Comparison of ENCODE assay signal across 7 cellular contexts in the genomic region with DNA sequence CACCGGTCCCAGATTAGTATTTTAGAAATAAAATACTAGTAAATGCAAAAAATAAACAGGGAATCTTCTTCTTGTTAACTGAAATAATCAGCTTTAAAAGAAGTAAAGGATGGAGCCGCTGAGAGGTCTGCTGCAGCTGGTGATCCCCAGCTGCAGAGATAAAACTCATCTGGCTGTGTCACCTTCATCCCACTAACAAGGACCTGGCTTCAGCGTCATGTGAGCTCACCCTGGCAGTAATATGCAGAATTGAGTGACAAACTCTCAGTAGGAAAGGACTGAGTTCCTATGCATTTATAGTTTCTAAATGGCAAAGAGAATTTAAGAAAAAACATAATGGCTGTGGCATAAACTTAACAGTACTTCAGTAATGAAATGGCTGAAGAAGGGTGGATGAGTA.
"Had no signal": no experiment of that assay in that cellular context is flagged by ENCODE, and none has a peak within 500 bp of the region (broad histone marks: within the 10 kb centered on the region; RNA-seq: fewer than 3 reads in every experiment).

No MANE protein-coding gene starts in this region.

- H3K4me3 Mint-ChIP-seq: GM23338, H9, IgD-negative memory B cell had no signal

- H3K27ac ChIP-seq: HL-60 had no signal

- ATAC-seq: GM23338, HepG2 had no signal

- DNase-seq: H9, HCEC 1CT, KBM-7 had no signal

- H3K27me3 Mint-ChIP-seq: IgD-negative memory B cell had no signal

- H3K27ac Mint-ChIP-seq: GM23338, H9, IgD-negative memory B cell had no signal

- H3K4me2 ChIP-seq: GM23338 had no signal

- H3K4me1 Mint-ChIP-seq: GM23338, H9, IgD-negative memory B cell had no signal

- H3K4me3 ChIP-seq: GM23338 had no signal

- H2AFZ ChIP-seq: GM23338 had no signal
